8 cellular contexts compared by ENCODE assay signal in the genomic region with DNA sequence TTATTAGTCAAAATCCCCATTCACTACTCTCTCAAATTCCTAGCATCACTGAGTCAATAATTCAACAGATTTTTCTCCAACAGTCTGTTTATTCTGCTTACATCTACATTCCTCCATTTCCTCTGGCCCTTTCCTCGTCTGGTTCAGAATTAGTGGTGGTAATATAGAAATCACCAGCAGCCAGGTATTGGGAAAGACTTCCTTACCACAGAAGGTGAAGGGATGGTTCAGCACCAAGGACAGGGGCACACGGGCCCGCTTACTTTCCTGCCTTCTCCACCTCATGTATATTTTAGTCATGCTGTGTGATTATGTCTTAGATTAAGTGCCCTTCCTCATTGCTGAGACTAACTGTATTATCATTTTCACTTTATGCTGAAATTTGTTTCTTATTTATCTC.
DNase-seq lines count a peak whose midpoint lies in the region; ATAC-seq and TF ChIP-seq lines count a peak whose summit lies in the region.

No MANE protein-coding gene starts in this region.

- no peak overlapping the region for H2BK12ac ChIP-seq in H9 (ENCODE audit: insufficient read length, low read depth, low read length)

- no peaks in the 10 kb centered on the region for H4K20me1 ChIP-seq in H9 (ENCODE audit: control insufficient read depth, insufficient read depth, insufficient read length)

- peaks cover 6% of the 10 kb centered on the region for H3K27me3 Mint-ChIP-seq in H9 (ENCODE audit: low read depth)

- ATAC-seq in HG03378 (IDR thresholded peaks at IDR 0.05; ENCODE audit: unreplicated experiment), result no peak

- DNase-seq in H9 (peak; percentile 63), RKO (ENCODE audit: low spot score) (peak; percentile 61), dermis blood vessel endothelial cell (peak; percentile 4), tibial nerve (ENCODE audit: low spot score in 2 of 2) (no peak), NCI-H2196 (lab: John Stamatoyannopoulos, UW; ENCODE audit: unreplicated experiment) (no peak)
- peak in 2 of 3 donors; percentile 20 for DNase-seq in stimulated activated CD4-positive, alpha-beta T cell treated with anti-CD3 and anti-CD28 coated beads, Interleukin-12 subunit alpha, Interleukin-12 subunit beta, amount 100 ng/mL, for 48 hours (ENCODE audit: low read depth in 2 of 3, low spot score in 1 of 3)
- DNase-seq in NK-92 treated with Interleukin-12 subunit alpha and Interleukin-12 subunit beta, amount 100 ng/mL, for 24 hours (lab: John Stamatoyannopoulos, UW), result no peak

- no peak overlapping the region for H3K4me2 ChIP-seq in H9 (ENCODE audit: insufficient read depth, insufficient read length, low read length)

- no peak overlapping the region for H2AFZ ChIP-seq in H9 (ENCODE audit: low read length)

- no peaks in the 10 kb centered on the region for H3K4me1 ChIP-seq in H9 (ENCODE audit: insufficient read depth, low read length)
- H3K4me1 ChIP-seq in tibial nerve, result no peaks in the 10 kb centered on the region

- no peak overlapping the region for H3K56ac ChIP-seq in H9 (ENCODE audit: insufficient read length, low read depth, low read length)

- H3K4me1 Mint-ChIP-seq in H9, result no peaks in the 10 kb centered on the region

- H4K91ac ChIP-seq in H9 (ENCODE audit: insufficient read length, low read depth, low read length), result no peak overlapping the region

- H2AK5ac ChIP-seq in H9 (ENCODE audit: insufficient read length, low read length), result no peak overlapping the region

- H3K79me1 ChIP-seq in H9 (ENCODE audit: insufficient read depth, low read depth, low read length, poor library complexity, severe bottlenecking), result no peaks in the 10 kb centered on the region

- H3K23ac ChIP-seq in H9 (ENCODE audit: insufficient read length, low read depth, low read length), result no peak overlapping the region

- no peaks in the 10 kb centered on the region for H3K23me2 ChIP-seq in H9 (ENCODE audit: insufficient read length, low read depth, low read length, poor library complexity, severe bottlenecking)

- H2BK15ac ChIP-seq in H9 (ENCODE audit: low read depth, low read length), result no peak overlapping the region

- no peak overlapping the region for H3K4me3 ChIP-seq in tibial nerve

- no peak for TF ChIP-seq POLR2A in tibial nerve (IDR thresholded peaks at IDR 0.05)

- no peak overlapping the region for H2BK5ac ChIP-seq in H9 (ENCODE audit: insufficient read length, low read length)

- H3K9ac ChIP-seq in H9 (ENCODE audit: extremely low read depth, insufficient read length, low read length), result no peak overlapping the region

- H3T11ph ChIP-seq in H9 (ENCODE audit: low read length), result no peak overlapping the region

- no peaks in the 10 kb centered on the region for H3K9me3 ChIP-seq in H9 (ENCODE audit: control insufficient read depth, low read depth, low read length)
- H3K9me3 ChIP-seq in tibial nerve, result no peaks in the 10 kb centered on the region

- H3K9me3 Mint-ChIP-seq in H9, result 0 out of 5 replicates have a peak, but pooled peaks cover 0 to 2% of the 10 kb centered on the region in 2 experiments

- H3K79me2 ChIP-seq in H9 (ENCODE audit: insufficient read depth, low read length), result no peaks in the 10 kb centered on the region

- H3K27ac ChIP-seq in H9 (ENCODE audit: insufficient read length, low read depth, low read length) (no peak overlapping the region), tibial nerve (no peak overlapping the region)

- H3K18ac ChIP-seq in H9 (ENCODE audit: insufficient read length, low read depth, low read length), result no peak overlapping the region

- H3K27ac Mint-ChIP-seq in H9, result no peak overlapping the region

- TF ChIP-seq EP300 in tibial nerve (IDR thresholded peaks at IDR 0.05), result no peak

- TF ChIP-seq CTCF in H9 (conservative IDR thresholded peaks at IDR 0.05) (no peak), tibial nerve (IDR thresholded peaks at IDR 0.05) (no peak)

- no peak overlapping the region for H4K5ac ChIP-seq in H9 (ENCODE audit: insufficient read length, low read depth, low read length)

- no peak overlapping the region for H2BK20ac ChIP-seq in H9 (ENCODE audit: low read depth, low read length, poor library complexity, severe bottlenecking)

- H3K36me3 Mint-ChIP-seq in H9 (ENCODE audit: insufficient read depth in 1 of 3, low read depth in 3 of 3), result no peaks in the 10 kb centered on the region

- no CpG with 5 or more reads among the region's 3 CpGs for WGBS in H9 (ENCODE audit: extremely low coverage, insufficient read length, low lambda C conversion rate)
- 2 to 4% methylated on average over 3 of the region's 3 CpGs for WGBS in tibial nerve, 2 donors

- H3K27me3 ChIP-seq in H9 (ENCODE audit: insufficient read depth, low read length), result no peaks in the 10 kb centered on the region
- no peaks in the 10 kb centered on the region for H3K27me3 ChIP-seq in tibial nerve

- no peak overlapping the region for H3K4me3 Mint-ChIP-seq in H9

- no peak overlapping the region for H3K4ac ChIP-seq in H9 (ENCODE audit: low read depth, low read length)

- H4K8ac ChIP-seq in H9 (replicated peaks; ENCODE audit: insufficient read length, low read depth, low read length), result no peak overlapping the region

- H2BK120ac ChIP-seq in H9 (ENCODE audit: low read depth, low read length, poor library complexity, severe bottlenecking), result no peak overlapping the region

- H3K14ac ChIP-seq in H9 (ENCODE audit: insufficient read depth, low read length), result no peak overlapping the region

- H3K36me3 ChIP-seq in tibial nerve, result no peaks in the 10 kb centered on the region

Comparison
In these comparisons a context has a peak if more than half of its experiments do, and no peak if none do; other contexts are left out.
1. DNase-seq: peak in H9 (single experiment), RKO (single experiment), dermis blood vessel endothelial cell (single experiment) and stimulated activated CD4-positive, alpha-beta T cell treated with anti-CD3 and anti-CD28 coated beads, Interleukin-12 subunit alpha, Interleukin-12 subunit beta, amount 100 ng/mL, for 48 hours (2 of 3); none in tibial nerve (0 of 2), NK-92 treated with Interleukin-12 subunit alpha and Interleukin-12 subunit beta, amount 100 ng/mL, for 24 hours (single experiment) and NCI-H2196 (single experiment).